ENCODE assay signal across 13 cellular contexts in the genomic region with DNA sequence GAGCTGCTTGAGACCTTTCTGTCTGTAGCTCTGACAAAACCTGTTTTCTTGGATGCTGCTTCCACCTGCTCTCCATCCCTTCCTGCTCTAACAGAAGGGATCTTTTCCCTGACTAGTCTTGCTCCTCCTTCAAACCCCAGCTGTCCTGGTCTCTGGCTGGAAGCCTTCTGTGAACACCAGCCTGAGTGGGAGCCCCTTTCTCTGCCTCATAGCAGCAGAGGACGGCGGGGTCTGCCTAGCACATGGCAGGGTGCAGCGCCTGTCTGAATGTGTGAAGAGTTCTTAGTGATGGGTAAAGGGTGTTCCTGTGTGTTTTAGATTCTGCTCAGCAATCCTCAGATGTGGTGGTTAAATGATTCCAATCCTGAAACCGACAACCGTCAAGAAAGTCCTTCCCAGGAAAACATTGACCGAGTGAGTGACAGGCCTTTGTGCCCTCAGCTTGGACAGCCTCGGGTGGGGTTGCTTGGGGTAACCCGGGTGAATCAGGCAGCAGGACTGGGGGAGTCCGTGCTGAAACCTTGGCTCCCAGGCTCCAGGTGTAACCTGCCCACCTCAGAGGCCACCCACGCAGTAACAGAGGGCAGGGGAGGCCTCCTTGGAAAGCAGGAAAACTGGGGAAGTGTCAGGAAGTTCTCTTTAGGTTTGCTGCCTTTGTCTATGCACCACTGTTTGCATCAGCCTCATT.
"Had no signal": no experiment of that assay in that cellular context is flagged by ENCODE, and none has a peak within 500 bp of the region (broad histone marks: within the 10 kb centered on the region; RNA-seq: fewer than 3 reads in every experiment).

No MANE protein-coding gene starts in this region.

- H3K36me3 ChIP-seq: SJCRH30 had no signal

- H3K9me3 ChIP-seq: esophagus muscularis mucosa, SJCRH30, tibial artery had no signal

- H3K4me1 ChIP-seq: SJCRH30 had no signal

- ATAC-seq: naive thymus-derived CD8-positive, alpha-beta T cell had no signal

- H3K27ac ChIP-seq: esophagus muscularis mucosa, SJCRH30, tibial artery had no signal

- H3K27ac Mint-ChIP-seq: activated naive CD8-positive, alpha-beta T cell had no signal

- H3K27me3 ChIP-seq: esophagus muscularis mucosa, SJCRH30, tibial artery had no signal

- H3K4me3 Mint-ChIP-seq: activated naive CD8-positive, alpha-beta T cell; immature natural killer cell; naive thymus-derived CD8-positive, alpha-beta T cell had no signal

- H3K27me3 Mint-ChIP-seq: activated naive CD8-positive, alpha-beta T cell; naive thymus-derived CD8-positive, alpha-beta T cell had no signal

- H3K9me3 Mint-ChIP-seq: immature natural killer cell; naive thymus-derived CD8-positive, alpha-beta T cell had no signal

- H3K4me3 ChIP-seq: esophagus muscularis mucosa, lung, SJCRH30, tibial artery had no signal

- DNase-seq: activated effector memory CD4-positive, alpha-beta T cell treated with Interleukin-2 at 50 U/mL for 16 hours; anterior cingulate cortex; immature natural killer cell; naive thymus-derived CD8-positive, alpha-beta T cell; SJCRH30; stimulated activated CD4-positive, alpha-beta T cell treated with anti-CD3 and anti-CD28 coated beads, Interleukin-15, amount 100 ng/mL, for 24 hours; stimulated activated CD4-positive, alpha-beta T cell treated with anti-CD3 and anti-CD28 coated beads, Interleukin-4, amount 100 ng/mL, for 24 hours; SW 1271; T1000; tibial artery had no signal
